In genomic region chr7:910931-911431, GRCh38 we compare ENCODE assay signal across 20 cellular contexts.
"Had no signal": no experiment of that assay in that cellular context is flagged by ENCODE, and none has a peak within 500 bp of the region (broad histone marks: within the 10 kb centered on the region; RNA-seq: fewer than 3 reads in every experiment).

No MANE protein-coding gene starts in this region.

- ATAC-seq: gastroesophageal sphincter, left lung, mucosa of descending colon had no signal

- H3K4me3 Mint-ChIP-seq: activated CD4-positive, alpha-beta T cell treated with anti-CD3 and anti-CD28 coated beads, Interleukin-2, amount 10 ng/mL, durations not matched to agents 7 days and 5 days; activated naive CD8-positive, alpha-beta T cell treated with anti-CD3 and anti-CD28 coated beads, Interleukin-2, amount 10 ng/mL, durations not matched to agents 7 days and 5 days had no signal

- H3K4me3 ChIP-seq: gastroesophageal sphincter, heart right ventricle, left lung, mucosa of descending colon, right atrium auricular region, suprapubic skin had no signal

- H3K36me3 ChIP-seq: brain microvascular endothelial cell, gastroesophageal sphincter, heart right ventricle, left lung, right atrium auricular region, suprapubic skin had no signal

- H3K9me3 ChIP-seq: gastroesophageal sphincter, heart right ventricle, left lung, mucosa of descending colon, right atrium auricular region, suprapubic skin had no signal

- FAIRE-seq: small intestine had no signal

- H3K27ac ChIP-seq: brain microvascular endothelial cell, heart right ventricle, right atrium auricular region, suprapubic skin had no signal

- H3K9me3 Mint-ChIP-seq: activated CD4-positive, alpha-beta T cell treated with anti-CD3 and anti-CD28 coated beads, Interleukin-2, amount 10 ng/mL, durations not matched to agents 7 days and 5 days; activated naive CD8-positive, alpha-beta T cell treated with anti-CD3 and anti-CD28 coated beads, Interleukin-2, amount 10 ng/mL, durations not matched to agents 7 days and 5 days; naive thymus-derived CD8-positive, alpha-beta T cell had no signal

- H3K27ac Mint-ChIP-seq: activated CD4-positive, alpha-beta T cell treated with anti-CD3 and anti-CD28 coated beads, Interleukin-2, amount 10 ng/mL, durations not matched to agents 7 days and 5 days; activated naive CD8-positive, alpha-beta T cell treated with anti-CD3 and anti-CD28 coated beads, Interleukin-2, amount 10 ng/mL, durations not matched to agents 7 days and 5 days; progenitor cell of endocrine pancreas had no signal

- H3K27me3 Mint-ChIP-seq: activated naive CD8-positive, alpha-beta T cell treated with anti-CD3 and anti-CD28 coated beads, Interleukin-2, amount 10 ng/mL, durations not matched to agents 7 days and 5 days; naive thymus-derived CD8-positive, alpha-beta T cell had no signal

- DNase-seq: activated CD4-positive, alpha-beta T cell treated with anti-CD3 and anti-CD28 coated beads, Interleukin-2, amount 10 ng/mL, durations not matched to agents 7 days and 5 days; activated CD8-positive, alpha-beta memory T cell treated with anti-CD3 and anti-CD28 coated beads for 24 hours; activated naive CD4-positive, alpha-beta T cell; activated naive CD8-positive, alpha-beta T cell treated with anti-CD3 and anti-CD28 coated beads, Interleukin-2, amount 10 ng/mL, durations not matched to agents 7 days and 5 days; anterior cingulate cortex; brain microvascular endothelial cell; erythroblast; heart right ventricle; mammary epithelial cell; mucosa of descending colon; naive thymus-derived CD8-positive, alpha-beta T cell; small intestine; stimulated activated CD4-positive, alpha-beta T cell treated with anti-CD3 and anti-CD28 coated beads, Interleukin-4, amount 100 ng/mL, for 24 hours; stimulated activated naive CD4-positive, alpha-beta T cell treated with Interleukin-2 at 50 U/mL for 16 hours; T-helper 9 cell had no signal

- H3K36me3 Mint-ChIP-seq: activated naive CD8-positive, alpha-beta T cell treated with anti-CD3 and anti-CD28 coated beads, Interleukin-2, amount 10 ng/mL, durations not matched to agents 7 days and 5 days; naive thymus-derived CD8-positive, alpha-beta T cell had no signal
